ENCODE assay signal across 35 cellular contexts in genomic region chr5:119968690-119969089, GRCh38.
"Had no signal": no experiment of that assay in that cellular context is flagged by ENCODE, and none has a peak within 500 bp of the region (broad histone marks: within the 10 kb centered on the region; RNA-seq: fewer than 3 reads in every experiment).

No MANE protein-coding gene starts in this region.

- H3K36me3 ChIP-seq: MG63 had no signal

- DNase-seq: Karpas-422, Kasumi-1, KBM-7, KG1, MG63, MM.1S, MV-4-11, NCI-H1048, NCI-H1092, NCI-H1092 treated with DMSO at 0.1 percent for 48 hours, NCI-H1105, NCI-H1105 treated with DMSO at 0.1 percent for 48 hours, NCI-H1417, NCI-H1417 treated with DMSO at 0.1 percent for 48 hours, NCI-H1436, NCI-H1436 treated with DMSO at 0.1 percent for 48 hours, NCI-H146, NCI-H1694, NCI-H1694 treated with DMSO at 0.1 percent for 48 hours, NCI-H187, NCI-H187 treated with DMSO at 0.1 percent for 48 hours, NCI-H1930, NCI-H2029, NCI-H2029 treated with DMSO at 0.1 percent for 48 hours, NCI-H2081, NCI-H2081 treated with DMSO at 0.1 percent for 48 hours, NCI-H2107, NCI-H2171, NCI-H2171 treated with DMSO at 0.1 percent for 48 hours, NCI-H2227 treated with DMSO at 0.1 percent for 48 hours, NCI-H226, NCI-H345, NCI-H446, NCI-H446 treated with DMSO at 0.1 percent for 48 hours had no signal

- H3K9me3 ChIP-seq: MG63 had no signal

- H3K27me3 ChIP-seq: MG63 had no signal

- H3K27ac ChIP-seq: KMS-11 had no signal

- H3K4me3 ChIP-seq: MG63 had no signal
